ENCODE assay signal across 1 cellular context in the genomic region with DNA sequence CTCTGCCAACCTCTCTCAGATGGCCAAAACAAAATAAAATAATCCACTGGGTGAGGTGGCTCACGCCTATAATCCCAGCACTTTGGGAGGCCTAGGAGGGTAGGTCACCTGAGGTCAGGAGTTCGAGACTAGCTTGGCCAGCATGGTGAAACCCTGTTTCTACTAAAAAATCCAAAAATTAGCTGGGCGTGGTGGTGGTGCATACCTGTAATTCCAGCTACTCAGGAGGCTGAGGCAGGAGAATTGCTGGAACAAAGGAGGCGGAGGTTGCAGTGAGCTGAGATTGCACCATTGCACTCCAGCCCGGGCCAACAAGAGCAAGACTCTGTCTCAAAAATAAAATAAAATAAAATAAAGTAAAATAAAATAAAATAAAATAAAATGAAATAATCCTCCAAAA. TPM values are rescaled to one million over a fixed set of nuclear protein-coding genes. Genes with fewer than 3 reads are reported as not detected.
"Had no signal": no experiment of that assay in that cellular context is flagged by ENCODE, and none has a peak within 500 bp of the region (broad histone marks: within the 10 kb centered on the region; RNA-seq: fewer than 3 reads in every experiment).

No MANE protein-coding gene starts in this region.

RNA-seq across cellular contexts. Expression of a gene that starts 2.3 kb away (rescaled TPM):
- total RNA-seq: cardiac muscle cell had no signal
- polyA plus RNA-seq: cardiac muscle cell had no signal
